ENCODE assay signal across 8 cellular contexts in the genomic region with DNA sequence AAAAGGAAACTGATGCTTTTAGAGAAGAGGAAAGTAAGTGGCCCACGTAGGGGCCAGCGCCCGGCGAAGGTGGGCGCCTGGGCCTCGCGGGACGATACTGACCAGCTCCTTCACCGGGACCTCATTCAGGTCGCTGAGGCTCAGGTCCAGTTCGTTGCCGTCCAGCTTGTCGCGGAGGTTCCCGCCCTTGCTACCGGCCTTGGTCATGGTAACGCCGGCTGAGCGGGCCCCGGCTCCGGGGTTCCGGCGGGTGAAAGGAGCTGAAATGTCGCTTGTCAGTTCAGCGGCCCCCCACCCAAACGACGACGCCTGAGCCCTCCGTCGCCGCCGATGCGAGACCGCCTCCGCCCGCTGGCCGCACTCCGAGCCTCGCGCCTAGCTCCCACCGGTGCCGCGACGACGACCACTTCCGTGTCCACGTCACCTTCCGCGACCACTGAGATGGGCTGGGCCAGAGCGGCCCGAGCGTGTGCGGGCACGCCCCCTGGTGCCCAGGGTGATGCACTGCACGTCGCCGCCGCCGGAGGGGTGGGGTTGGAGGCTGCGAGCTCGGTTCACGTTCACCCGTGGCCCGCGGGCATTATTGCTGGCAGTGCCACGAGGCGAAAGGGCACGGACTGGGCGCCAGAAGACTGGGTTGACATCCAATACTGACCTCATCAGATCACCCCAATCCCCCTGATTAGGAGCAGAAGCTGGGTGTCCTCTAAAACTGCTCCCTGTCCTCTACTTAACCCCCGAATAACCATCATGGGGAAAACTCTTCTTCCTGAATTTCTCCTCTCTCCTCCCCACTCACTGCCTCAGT. TPM values are rescaled to one million over a fixed set of nuclear protein-coding genes. Genes with fewer than 3 reads are reported as not detected.
DNase-seq lines count a peak whose midpoint lies in the region; ATAC-seq, FAIRE-seq and TF ChIP-seq lines count a peak whose summit lies in the region.

A gene (minus strand): TSS at position 413 of the 808 bp plus-strand sequence. CDS start 206 bp downstream, at position 207.

- peaks cover 18 to 24% of the 10 kb centered on the region in 2 donors for H3K36me3 ChIP-seq in kidney (ENCODE audit: control insufficient read depth in 1 of 2, insufficient read depth in 2 of 2, low read length in 2 of 2)

- no peak for FAIRE-seq in kidney (lab: Jason Lieb, UNC)

- ATAC-seq in GM18909 (IDR thresholded peaks at IDR 0.05; ENCODE audit: poor library complexity, unreplicated experiment) (peak; percentile 98), HG03159 (IDR thresholded peaks at IDR 0.05; ENCODE audit: unreplicated experiment) (peak; percentile 90)

- TF ChIP-seq CTCF in AG10803 (conservative IDR thresholded peaks at IDR 0.05; ENCODE audit: low read length) (peak; percentile 79), kidney (IDR thresholded peaks at IDR 0.05; ENCODE audit: borderline replicate concordance, extremely low read depth, insufficient read depth) (peak; percentile 93)

- no peaks in the 10 kb centered on the region for H3K9me3 ChIP-seq in kidney (ENCODE audit: control insufficient read depth in 1 of 2, low read length in 2 of 2)

- peak within 1 kb of the TSS; percentile 50 to 93 for H3K9ac ChIP-seq in kidney (ENCODE audit: low read length in 2 of 2)

- peak; percentile 80 for DNase-seq in AG10803 (ENCODE audit: low read depth)
- peak; percentile 69 for DNase-seq in NCI-H345 treated with DMSO at 0.1 percent for 48 hours (lab: John Stamatoyannopoulos, UW; ENCODE audit: unreplicated experiment)
- peak; percentile 97 for DNase-seq in activated CD4-positive, CD25-positive, alpha-beta regulatory T cell treated with anti-CD3 and anti-CD28 coated beads, Interleukin-2, amount 50 U/mL, for 72 hours
- DNase-seq in cerebellar nuclear complex (lab: John Stamatoyannopoulos, UW): peak; percentile 41 to 50
- DNase-seq in kidney: peak; percentile 96
- peak; percentile 87 to 88 for DNase-seq in stimulated activated CD4-positive, alpha-beta T cell treated with anti-CD3 and anti-CD28 coated beads, Interleukin-15, amount 100 ng/mL, for 1 hour (ENCODE audit: low read depth in 1 of 2, low spot score in 1 of 2)

- peaks cover 10 to 15% of the 10 kb centered on the region in 2 donors for H3K4me1 ChIP-seq in kidney (ENCODE audit: control insufficient read depth in 1 of 2, insufficient read depth in 1 of 2, low read depth in 1 of 2, low read length in 2 of 2)

- peak within 1 kb of the TSS in 1 of 2 donors; percentile 27 for H3K27ac ChIP-seq in kidney (ENCODE audit: low read depth in 2 of 2, low read length in 2 of 2)

- intact Hi-C loops in kidney (cut with DNase I): no loop called here

- peak within 1 kb of the TSS; percentile 98 for H3K4me3 ChIP-seq in AG10803 (ENCODE audit: low read length)
- H3K4me3 ChIP-seq in kidney (ENCODE audit: low read length in 2 of 2): peak within 1 kb of the TSS; percentile 84 to 94

RNA-seq across cellular contexts. Expression of the gene that starts here (rescaled TPM):
- total RNA-seq in kidney: 61.7 TPM
- polyA plus RNA-seq in kidney (ENCODE audit: insufficient read depth, low read depth, low replicate concordance): 37.0 TPM

Comparison
In these comparisons a context has a peak if more than half of its experiments do, and no peak if none do; other contexts are left out.
1. DNase-seq: peak in every context shown above with its lines; median percentile 97 in activated CD4-positive, CD25-positive, alpha-beta regulatory T cell treated with anti-CD3 and anti-CD28 coated beads, Interleukin-2, amount 50 U/mL, for 72 hours; 96 in kidney; 88 in stimulated activated CD4-positive, alpha-beta T cell treated with anti-CD3 and anti-CD28 coated beads, Interleukin-15, amount 100 ng/mL, for 1 hour; 80 in AG10803; 69 in NCI-H345 treated with DMSO at 0.1 percent for 48 hours; 46 in cerebellar nuclear complex.